Comparison of ENCODE assay signal across 11 cellular contexts in the genomic region with DNA sequence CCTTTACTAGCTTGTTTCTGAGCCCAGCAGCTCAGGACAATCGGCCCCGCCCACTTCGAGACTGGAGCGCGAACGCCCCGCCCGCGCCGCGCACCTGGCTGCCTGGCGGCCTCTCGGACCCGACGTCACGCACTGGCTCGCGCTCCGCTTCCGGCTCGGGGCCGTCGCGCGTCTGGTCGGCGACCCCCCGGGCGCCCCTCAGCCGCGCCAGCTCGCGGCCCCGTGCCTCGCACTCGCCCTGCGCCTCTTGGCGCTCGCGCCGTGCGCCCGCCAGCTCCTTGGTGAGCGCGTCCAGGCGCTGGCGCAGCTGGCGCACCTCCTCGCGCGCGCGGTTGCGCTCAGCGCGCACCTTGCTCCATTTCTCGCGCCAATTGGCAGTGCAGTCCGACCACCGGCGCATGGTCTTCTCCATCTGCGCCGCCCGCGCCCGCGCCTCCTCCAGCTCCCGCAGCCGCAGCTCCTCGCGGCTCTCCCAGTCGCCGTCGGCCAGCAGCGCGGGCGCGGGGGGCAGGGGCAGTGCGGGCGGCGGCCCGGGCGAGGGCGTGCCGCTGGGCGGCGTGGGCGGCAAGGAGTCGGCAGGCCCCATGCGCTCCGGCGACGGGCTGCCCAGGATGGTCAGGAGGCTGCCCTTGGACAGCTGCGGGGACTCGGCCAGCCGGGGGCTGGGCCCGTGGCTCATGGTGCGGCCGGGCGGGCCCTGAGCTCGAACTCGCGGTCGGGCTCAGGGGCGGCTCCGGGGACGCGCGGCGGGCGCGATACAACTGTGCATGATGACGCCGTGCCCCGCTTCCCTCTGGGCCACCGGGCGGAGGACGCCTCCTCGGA.
DNase-seq lines count a peak whose midpoint lies in the region; ATAC-seq and TF ChIP-seq lines count a peak whose summit lies in the region.
"Had no signal": no experiment of that assay in that cellular context is flagged by ENCODE, and none has a peak within 500 bp of the region (broad histone marks: within the 10 kb centered on the region; RNA-seq: fewer than 3 reads in every experiment).

No MANE protein-coding gene starts in this region.

- H3K4me1 Mint-ChIP-seq in nephron progenitor cell: peaks cover 62% of the 10 kb centered on the region

- H3K4me2 ChIP-seq in BLaER1 treated with 17β-estradiol and CSF1 and Interleukin-3, amounts not matched to agents 10 nM and 100 nM: peak overlapping the region; percentile 74 to 96 (median 93)

- H3K27ac Mint-ChIP-seq in nephron progenitor cell: no peak overlapping the region

- peak overlapping the region in 3 of 10 experiments; percentile 13 to 42 (median 25); a peak in 3 of 20 replicates for H3K4me3 ChIP-seq in BLaER1 treated with 17β-estradiol and CSF1 and Interleukin-3, amounts not matched to agents 10 nM and 100 nM
- H3K4me3 ChIP-seq in epithelial cell of esophagus (ENCODE audit: low read length): no peak overlapping the region
- H3K4me3 ChIP-seq: cardiac muscle cell had no signal

- H3K27me3 Mint-ChIP-seq in nephron progenitor cell (ENCODE audit: low read depth, poor library complexity): peaks cover 45% of the 10 kb centered on the region

- peaks cover 0 to 13% (median 3%) of the 10 kb centered on the region in 11 experiments; a peak in 6 of 22 replicates for H3K36me3 ChIP-seq in BLaER1 treated with 17β-estradiol and CSF1 and Interleukin-3, amounts not matched to agents 10 nM and 100 nM
- H3K36me3 ChIP-seq: cardiac muscle cell had no signal

- peaks cover 0 to 18% (median 0%) of the 10 kb centered on the region in 11 experiments; a peak in 2 of 22 replicates for H3K27me3 ChIP-seq in BLaER1 treated with 17β-estradiol and CSF1 and Interleukin-3, amounts not matched to agents 10 nM and 100 nM
- H3K27me3 ChIP-seq: cardiac muscle cell had no signal

- DNase-seq in HuH-7 (ENCODE audit: low spot score) (peak; percentile 51), epithelial cell of esophagus (ENCODE audit: low read depth) (peak; percentile 34), nephron progenitor cell (peak; percentile 71), EL (no peak)
- DNase-seq: NCI-H187 treated with DMSO at 0.1 percent for 48 hours had no signal

- ATAC-seq in GM21737 (IDR thresholded peaks at IDR 0.05; ENCODE audit: unreplicated experiment) (no peak), HG03135 (IDR thresholded peaks at IDR 0.05; ENCODE audit: unreplicated experiment) (no peak), GM21786 (IDR thresholded peaks at IDR 0.05; ENCODE audit: unreplicated experiment) (no peak)

- peaks cover 17% of the 10 kb centered on the region for H3K36me3 Mint-ChIP-seq in nephron progenitor cell (ENCODE audit: low read depth)

- H3K4me1 ChIP-seq in BLaER1 treated with 17β-estradiol and CSF1 and Interleukin-3, amounts not matched to agents 10 nM and 100 nM: peaks cover 53 to 93% (median 80%) of the 10 kb centered on the region in 10 experiments

- no peaks in the 10 kb centered on the region for H3K9me3 Mint-ChIP-seq in nephron progenitor cell

- no peaks in the 10 kb centered on the region for H3K9me3 ChIP-seq in BLaER1 treated with 17β-estradiol and CSF1 and Interleukin-3, amounts not matched to agents 10 nM and 100 nM (replicated peaks in 1 of 11)

- H3K9ac ChIP-seq in BLaER1 treated with 17β-estradiol and CSF1 and Interleukin-3, amounts not matched to agents 10 nM and 100 nM: peak overlapping the region in 9 of 11 experiments; percentile 31 to 68 (median 54); a peak in 15 of 22 replicates

- H3K4me3 Mint-ChIP-seq in nephron progenitor cell: peak overlapping the region; percentile 70

- peak overlapping the region in 9 of 11 experiments; percentile 53 to 77 (median 72); a peak in 19 of 22 replicates for H3K27ac ChIP-seq in BLaER1 treated with 17β-estradiol and CSF1 and Interleukin-3, amounts not matched to agents 10 nM and 100 nM
- H3K27ac ChIP-seq: cardiac muscle cell, HL-60 had no signal

- 0 out of 22 replicates have a peak, but pooled peaks cover 0 to 8% (median 0%) of the 10 kb centered on the region in 11 experiments for H4K20me1 ChIP-seq in BLaER1 treated with 17β-estradiol and CSF1 and Interleukin-3, amounts not matched to agents 10 nM and 100 nM

- no peak for TF ChIP-seq CTCF in epithelial cell of esophagus (IDR thresholded peaks at IDR 0.05; ENCODE audit: insufficient read depth, low read depth, low read length, missing control alignments)
- TF ChIP-seq CTCF in nephron progenitor cell (IDR thresholded peaks at IDR 0.05): no peak
